In genomic region chr17:17385502-17385901, GRCh38 we compare ENCODE assay signal across 20 cellular contexts.
DNase-seq lines count a peak whose midpoint lies in the region; ATAC-seq and TF ChIP-seq lines count a peak whose summit lies in the region.
"Had no signal": no experiment of that assay in that cellular context is flagged by ENCODE, and none has a peak within 500 bp of the region (broad histone marks: within the 10 kb centered on the region; RNA-seq: fewer than 3 reads in every experiment).

No MANE protein-coding gene starts in this region.

- no peak for TF ChIP-seq CTCF in left ventricle myocardium inferior (IDR thresholded peaks at IDR 0.05; ENCODE audit: borderline replicate concordance)

- POLR2A ChIA-PET in naive thymus-derived CD8-positive, alpha-beta T cell (lab: Charles Lee) = no interaction called here

- DNase-seq in NCI-H1092 (lab: John Stamatoyannopoulos, UW) (peak; percentile 27), NCI-H82 treated with DMSO at 0.1 percent for 48 hours (lab: John Stamatoyannopoulos, UW; ENCODE audit: unreplicated experiment) (peak; percentile 99), left ventricle myocardium inferior (no peak), posterior cingulate gyrus (peak in 6 of 10 donors; percentile 19 to 91 (median 58))
- DNase-seq in naive thymus-derived CD8-positive, alpha-beta T cell = no peak
- DNase-seq: activated CD4-positive, CD25-positive, alpha-beta regulatory T cell; activated CD8-positive, alpha-beta memory T cell treated with anti-CD3 and anti-CD28 coated beads for 24 hours; effector CD4-positive, alpha-beta T cell; kidney glomerular epithelial cell; MM.1S; NCI-H2081; stimulated activated CD4-positive, alpha-beta T cell treated with anti-CD3 and anti-CD28 coated beads, Interleukin-12 subunit alpha, Interleukin-12 subunit beta, amount 100 ng/mL, for 4 hours had no signal

- H3K27ac ChIP-seq in left ventricle myocardium inferior (replicated peaks) = peak overlapping the region; percentile 66
- H3K27ac ChIP-seq: hepatocyte, pancreas had no signal

- H3K4me3 Mint-ChIP-seq in naive thymus-derived CD8-positive, alpha-beta T cell = no peak overlapping the region
- H3K4me3 Mint-ChIP-seq: activated T-helper 1 cell treated with anti-CD3 and anti-CD28 coated beads, Interleukin-12 subunit alpha, Interleukin-12 subunit beta, Interleukin-2, Interleukin-4 antibody, amounts not matched to agents 30 ng/mL and 10 ng/mL and 1 ng/mL, durations not matched to agents 14 hours and 24 hours and 36 hours; GM23338; stimulated activated effector memory CD8-positive, alpha-beta T cell treated with anti-CD3 and anti-CD28 coated beads, Interleukin-12 subunit alpha, Interleukin-12 subunit beta, amount 100 ng/mL, for 72 hours had no signal

- no peaks in the 10 kb centered on the region for H3K36me3 Mint-ChIP-seq in naive thymus-derived CD8-positive, alpha-beta T cell
- H3K36me3 Mint-ChIP-seq: stimulated activated effector memory CD8-positive, alpha-beta T cell treated with anti-CD3 and anti-CD28 coated beads, Interleukin-12 subunit alpha, Interleukin-12 subunit beta, amount 100 ng/mL, for 72 hours had no signal

- H3K9me3 ChIP-seq in left ventricle myocardium inferior (replicated peaks) = no peaks in the 10 kb centered on the region
- H3K9me3 ChIP-seq: pancreas, tibial nerve had no signal

- peaks cover 0 to 12% (median 7%) of the 10 kb centered on the region in 4 donors for H3K4me1 Mint-ChIP-seq in naive thymus-derived CD8-positive, alpha-beta T cell

- no peak overlapping the region for H3K27ac Mint-ChIP-seq in naive thymus-derived CD8-positive, alpha-beta T cell
- H3K27ac Mint-ChIP-seq: activated T-helper 1 cell treated with anti-CD3 and anti-CD28 coated beads, Interleukin-12 subunit alpha, Interleukin-12 subunit beta, Interleukin-2, Interleukin-4 antibody, amounts not matched to agents 30 ng/mL and 10 ng/mL and 1 ng/mL, durations not matched to agents 14 hours and 24 hours and 36 hours; GM23338; stimulated activated effector memory CD8-positive, alpha-beta T cell treated with anti-CD3 and anti-CD28 coated beads, Interleukin-12 subunit alpha, Interleukin-12 subunit beta, amount 100 ng/mL, for 72 hours had no signal

- peaks cover 0 to 4% (median 0%) of the 10 kb centered on the region in 5 donors for H3K27me3 Mint-ChIP-seq in naive thymus-derived CD8-positive, alpha-beta T cell

- H3K4me3 ChIP-seq in left ventricle myocardium inferior = no peak overlapping the region
- H3K4me3 ChIP-seq: GM23338, hepatocyte, pancreas, tibial nerve had no signal

- peaks cover 20% of the 10 kb centered on the region for H3K4me1 ChIP-seq in left ventricle myocardium inferior

- ATAC-seq in GM19452 (IDR thresholded peaks at IDR 0.05; ENCODE audit: unreplicated experiment) = no peak
- ATAC-seq in GM21381 (IDR thresholded peaks at IDR 0.05; ENCODE audit: unreplicated experiment) = no peak
- ATAC-seq in naive thymus-derived CD8-positive, alpha-beta T cell = no peak
- ATAC-seq: GM23338; pancreas; stimulated activated effector memory CD8-positive, alpha-beta T cell treated with anti-CD3 and anti-CD28 coated beads, Interleukin-12 subunit alpha, Interleukin-12 subunit beta, amount 100 ng/mL, for 72 hours had no signal

- H3K27me3 ChIP-seq in left ventricle myocardium inferior (ENCODE audit: low read depth) = peaks cover 14% of the 10 kb centered on the region
- H3K27me3 ChIP-seq: hepatocyte, pancreas, tibial nerve had no signal

- no peaks in the 10 kb centered on the region for H3K36me3 ChIP-seq in left ventricle myocardium inferior
- H3K36me3 ChIP-seq: pancreas, tibial nerve had no signal

- intact Hi-C loops in left ventricle myocardium inferior (cut with micrococcal nuclease) = no loop called here
- intact Hi-C loops in posterior cingulate gyrus (cut with DNase I) = no loop called here

- H3K9me3 Mint-ChIP-seq in naive thymus-derived CD8-positive, alpha-beta T cell = no peaks in the 10 kb centered on the region
- H3K9me3 Mint-ChIP-seq: activated T-helper 1 cell treated with anti-CD3 and anti-CD28 coated beads, Interleukin-12 subunit alpha, Interleukin-12 subunit beta, Interleukin-2, Interleukin-4 antibody, amounts not matched to agents 30 ng/mL and 10 ng/mL and 1 ng/mL, durations not matched to agents 14 hours and 24 hours and 36 hours; GM23338; stimulated activated effector memory CD8-positive, alpha-beta T cell treated with anti-CD3 and anti-CD28 coated beads, Interleukin-12 subunit alpha, Interleukin-12 subunit beta, amount 100 ng/mL, for 72 hours had no signal

Comparison
In these comparisons a context has a peak if more than half of its experiments do, and no peak if none do; other contexts are left out.
1. DNase-seq: peak in NCI-H1092 (single experiment), NCI-H82 treated with DMSO at 0.1 percent for 48 hours (single experiment) and posterior cingulate gyrus (6 of 10); none in left ventricle myocardium inferior (single experiment) and naive thymus-derived CD8-positive, alpha-beta T cell (0 of 10).